In the genomic region with DNA sequence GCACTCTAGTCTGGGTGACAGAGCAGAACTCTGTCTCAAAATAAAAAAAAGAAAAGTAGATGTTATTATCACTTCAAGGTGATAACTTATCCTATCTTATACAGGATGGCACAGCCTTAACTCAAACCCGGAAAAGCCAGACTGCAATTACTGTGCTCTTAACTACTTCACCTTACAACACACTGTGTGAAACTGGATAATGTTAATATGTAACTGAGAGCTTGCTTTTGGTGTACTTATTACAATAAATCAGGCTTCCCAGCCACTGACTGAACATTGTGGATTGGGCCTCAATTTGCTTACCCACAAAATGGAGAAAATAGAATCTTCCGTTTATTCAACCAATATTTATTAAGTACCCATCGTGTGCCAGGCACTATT, we compare ENCODE assay signal across 1 cellular context.
A peak's percentile ranks its signal among the peaks of the same experiment; 100 is the strongest.
TF ChIP-seq lines count a peak whose summit lies in the region.

No MANE protein-coding gene starts in this region.

TF ChIP-seq in K562, 482 proteins besides CTCF, POLR2A, EP300 and RAD21:
- TF ChIP-seq, protein P1, sequence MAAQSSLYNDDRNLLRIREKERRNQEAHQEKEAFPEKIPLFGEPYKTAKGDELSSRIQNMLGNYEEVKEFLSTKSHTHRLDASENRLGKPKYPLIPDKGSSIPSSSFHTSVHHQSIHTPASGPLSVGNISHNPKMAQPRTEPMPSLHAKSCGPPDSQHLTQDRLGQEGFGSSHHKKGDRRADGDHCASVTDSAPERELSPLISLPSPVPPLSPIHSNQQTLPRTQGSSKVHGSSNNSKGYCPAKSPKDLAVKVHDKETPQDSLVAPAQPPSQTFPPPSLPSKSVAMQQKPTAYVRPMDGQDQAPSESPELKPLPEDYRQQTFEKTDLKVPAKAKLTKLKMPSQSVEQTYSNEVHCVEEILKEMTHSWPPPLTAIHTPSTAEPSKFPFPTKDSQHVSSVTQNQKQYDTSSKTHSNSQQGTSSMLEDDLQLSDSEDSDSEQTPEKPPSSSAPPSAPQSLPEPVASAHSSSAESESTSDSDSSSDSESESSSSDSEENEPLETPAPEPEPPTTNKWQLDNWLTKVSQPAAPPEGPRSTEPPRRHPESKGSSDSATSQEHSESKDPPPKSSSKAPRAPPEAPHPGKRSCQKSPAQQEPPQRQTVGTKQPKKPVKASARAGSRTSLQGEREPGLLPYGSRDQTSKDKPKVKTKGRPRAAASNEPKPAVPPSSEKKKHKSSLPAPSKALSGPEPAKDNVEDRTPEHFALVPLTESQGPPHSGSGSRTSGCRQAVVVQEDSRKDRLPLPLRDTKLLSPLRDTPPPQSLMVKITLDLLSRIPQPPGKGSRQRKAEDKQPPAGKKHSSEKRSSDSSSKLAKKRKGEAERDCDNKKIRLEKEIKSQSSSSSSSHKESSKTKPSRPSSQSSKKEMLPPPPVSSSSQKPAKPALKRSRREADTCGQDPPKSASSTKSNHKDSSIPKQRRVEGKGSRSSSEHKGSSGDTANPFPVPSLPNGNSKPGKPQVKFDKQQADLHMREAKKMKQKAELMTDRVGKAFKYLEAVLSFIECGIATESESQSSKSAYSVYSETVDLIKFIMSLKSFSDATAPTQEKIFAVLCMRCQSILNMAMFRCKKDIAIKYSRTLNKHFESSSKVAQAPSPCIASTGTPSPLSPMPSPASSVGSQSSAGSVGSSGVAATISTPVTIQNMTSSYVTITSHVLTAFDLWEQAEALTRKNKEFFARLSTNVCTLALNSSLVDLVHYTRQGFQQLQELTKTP (IDR thresholded peaks at IDR 0.05; ENCODE audit: low read depth in 1 of 2, partially characterized antibody in 2 of 2): peak in 1 of 2 experiments; percentile 32
- TF ChIP-seq RBBP5 (IDR thresholded peaks at IDR 0.05; ENCODE audit: borderline replicate concordance, insufficient read depth, low read length, poor library complexity, severe bottlenecking): peak; percentile 43
- TF ChIP-seq, protein P2, sequence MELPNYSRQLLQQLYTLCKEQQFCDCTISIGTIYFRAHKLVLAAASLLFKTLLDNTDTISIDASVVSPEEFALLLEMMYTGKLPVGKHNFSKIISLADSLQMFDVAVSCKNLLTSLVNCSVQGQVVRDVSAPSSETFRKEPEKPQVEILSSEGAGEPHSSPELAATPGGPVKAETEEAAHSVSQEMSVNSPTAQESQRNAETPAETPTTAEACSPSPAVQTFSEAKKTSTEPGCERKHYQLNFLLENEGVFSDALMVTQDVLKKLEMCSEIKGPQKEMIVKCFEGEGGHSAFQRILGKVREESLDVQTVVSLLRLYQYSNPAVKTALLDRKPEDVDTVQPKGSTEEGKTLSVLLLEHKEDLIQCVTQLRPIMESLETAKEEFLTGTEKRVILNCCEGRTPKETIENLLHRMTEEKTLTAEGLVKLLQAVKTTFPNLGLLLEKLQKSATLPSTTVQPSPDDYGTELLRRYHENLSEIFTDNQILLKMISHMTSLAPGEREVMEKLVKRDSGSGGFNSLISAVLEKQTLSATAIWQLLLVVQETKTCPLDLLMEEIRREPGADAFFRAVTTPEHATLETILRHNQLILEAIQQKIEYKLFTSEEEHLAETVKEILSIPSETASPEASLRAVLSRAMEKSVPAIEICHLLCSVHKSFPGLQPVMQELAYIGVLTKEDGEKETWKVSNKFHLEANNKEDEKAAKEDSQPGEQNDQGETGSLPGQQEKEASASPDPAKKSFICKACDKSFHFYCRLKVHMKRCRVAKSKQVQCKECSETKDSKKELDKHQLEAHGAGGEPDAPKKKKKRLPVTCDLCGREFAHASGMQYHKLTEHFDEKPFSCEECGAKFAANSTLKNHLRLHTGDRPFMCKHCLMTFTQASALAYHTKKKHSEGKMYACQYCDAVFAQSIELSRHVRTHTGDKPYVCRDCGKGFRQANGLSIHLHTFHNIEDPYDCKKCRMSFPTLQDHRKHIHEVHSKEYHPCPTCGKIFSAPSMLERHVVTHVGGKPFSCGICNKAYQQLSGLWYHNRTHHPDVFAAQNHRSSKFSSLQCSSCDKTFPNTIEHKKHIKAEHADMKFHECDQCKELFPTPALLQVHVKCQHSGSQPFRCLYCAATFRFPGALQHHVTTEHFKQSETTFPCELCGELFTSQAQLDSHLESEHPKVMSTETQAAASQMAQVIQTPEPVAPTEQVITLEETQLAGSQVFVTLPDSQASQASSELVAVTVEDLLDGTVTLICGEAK (IDR thresholded peaks at IDR 0.05): 0 out of 2 replicates have a peak, but pooled peaks have one; percentile 18
- TF ChIP-seq, protein P2 (CRISPR knock-in tag; IDR thresholded peaks at IDR 0.05): no peak
- 0 out of 2 replicates have a peak, but pooled peaks have one; percentile 9 for TF ChIP-seq GABPB1 (CRISPR knock-in tag; IDR thresholded peaks at IDR 0.05)
- TF ChIP-seq, protein P3, sequence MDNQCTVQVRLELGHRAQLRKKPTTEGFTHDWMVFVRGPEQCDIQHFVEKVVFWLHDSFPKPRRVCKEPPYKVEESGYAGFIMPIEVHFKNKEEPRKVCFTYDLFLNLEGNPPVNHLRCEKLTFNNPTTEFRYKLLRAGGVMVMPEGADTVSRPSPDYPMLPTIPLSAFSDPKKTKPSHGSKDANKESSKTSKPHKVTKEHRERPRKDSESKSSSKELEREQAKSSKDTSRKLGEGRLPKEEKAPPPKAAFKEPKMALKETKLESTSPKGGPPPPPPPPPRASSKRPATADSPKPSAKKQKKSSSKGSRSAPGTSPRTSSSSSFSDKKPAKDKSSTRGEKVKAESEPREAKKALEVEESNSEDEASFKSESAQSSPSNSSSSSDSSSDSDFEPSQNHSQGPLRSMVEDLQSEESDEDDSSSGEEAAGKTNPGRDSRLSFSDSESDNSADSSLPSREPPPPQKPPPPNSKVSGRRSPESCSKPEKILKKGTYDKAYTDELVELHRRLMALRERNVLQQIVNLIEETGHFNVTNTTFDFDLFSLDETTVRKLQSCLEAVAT (IDR thresholded peaks at IDR 0.05): no peak
